In the genomic region with DNA sequence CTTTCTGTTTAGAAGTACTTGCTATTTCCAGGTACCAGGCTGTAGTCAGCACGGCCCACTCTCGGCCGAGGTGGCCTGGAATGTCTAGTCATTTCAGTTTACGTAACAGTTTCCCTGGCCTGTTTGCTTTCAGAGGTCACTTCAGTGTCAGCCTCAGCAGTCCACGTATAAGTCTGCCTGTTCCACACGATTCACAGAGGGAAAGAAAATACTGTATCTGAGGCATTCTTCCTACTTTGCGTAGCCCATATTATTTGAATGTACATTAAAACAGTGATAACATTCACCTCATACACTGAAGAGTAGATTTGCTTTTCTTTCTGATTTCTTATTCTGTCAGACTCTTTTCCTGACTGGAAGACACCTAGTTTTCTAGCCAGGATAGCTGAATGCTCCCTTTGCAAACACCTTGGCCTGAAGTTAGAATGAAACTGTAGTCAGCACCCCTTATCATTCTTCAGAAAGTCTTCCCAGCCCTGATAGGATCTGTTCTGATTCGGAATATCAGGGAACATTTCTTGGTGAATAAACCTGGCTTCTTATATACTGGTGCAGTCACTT, we compare ENCODE assay signal across 1 cellular context.
TF ChIP-seq lines count a peak whose summit lies in the region.

No MANE protein-coding gene starts in this region.

TF ChIP-seq in GM23338, 12 proteins besides CTCF, POLR2A, EP300 and RAD21 (continued from another document):
- TF ChIP-seq ZNF462 (CRISPR knock-in tag; IDR thresholded peaks at IDR 0.05) (no peak), EZH2phosphoT487 (IDR thresholded peaks at IDR 0.05; ENCODE audit: unreplicated experiment) (no peak), POLR2AphosphoS5 (IDR thresholded peaks at IDR 0.05; ENCODE audit: low read depth) (no peak)
